Comparison of ENCODE assay signal across 14 cellular contexts in the genomic region with DNA sequence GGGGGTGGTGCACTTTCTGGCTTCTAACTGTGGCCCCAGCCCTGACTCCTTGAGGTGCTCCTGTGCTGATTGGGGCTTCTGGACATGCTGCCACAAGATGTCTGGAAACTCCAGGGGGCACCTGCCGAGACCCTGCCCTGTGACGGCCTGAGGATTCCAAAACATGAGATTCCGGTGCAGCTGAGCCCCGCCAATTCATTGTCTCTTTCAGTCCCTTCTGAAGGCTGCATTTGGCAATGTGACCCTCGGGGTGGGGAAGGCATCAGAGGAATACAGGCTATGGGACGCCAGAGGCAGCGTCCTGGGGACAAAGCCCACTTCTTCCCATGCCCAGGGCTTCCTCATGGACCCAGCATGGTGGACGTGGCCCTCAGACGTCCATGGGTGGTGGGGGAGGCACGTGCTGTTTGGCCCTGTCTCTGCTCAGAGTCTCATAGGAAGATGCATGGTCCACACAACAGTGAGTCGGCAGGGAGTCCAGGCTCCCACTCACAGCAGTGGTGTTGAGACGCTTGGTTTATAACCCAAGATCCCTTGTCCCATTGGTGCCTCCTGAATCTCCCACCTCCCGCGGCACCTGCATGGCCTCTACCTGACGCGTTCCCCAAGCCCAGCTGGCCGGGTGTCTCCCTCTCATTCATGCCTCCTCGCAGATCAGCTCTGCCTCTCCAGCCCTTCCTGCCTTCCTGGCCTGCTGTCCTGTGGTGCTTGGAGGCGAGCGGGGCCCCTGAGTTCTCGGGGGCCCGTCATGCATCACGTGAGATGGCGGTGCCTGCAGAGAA.
"Had no signal": no experiment of that assay in that cellular context is flagged by ENCODE, and none has a peak within 500 bp of the region (broad histone marks: within the 10 kb centered on the region; RNA-seq: fewer than 3 reads in every experiment).

No MANE protein-coding gene starts in this region.

- H3K4me2 ChIP-seq: smooth muscle cell had no signal

- H3K27me3 Mint-ChIP-seq: natural killer cell treated with Interleukin-12 subunit alpha and Interleukin-12 subunit beta and Interleukin-15 and Interleukin-18, amount 100 ng/mL, for 72 hours had no signal

- H3K4me3 ChIP-seq: adrenal gland, body of pancreas, smooth muscle cell had no signal

- H3K36me3 ChIP-seq: adrenal gland had no signal

- H3K27ac Mint-ChIP-seq: activated CD4-positive, alpha-beta T cell treated with anti-CD3 and anti-CD28 coated beads, Interleukin-2, amount 10 ng/mL, durations not matched to agents 7 days and 5 days; activated T-helper 17 cell treated with anti-CD3 and anti-CD28 coated beads, Interleukin-2, amount 50 U/mL, for 72 hours; natural killer cell treated with Interleukin-12 subunit alpha and Interleukin-12 subunit beta and Interleukin-15 and Interleukin-18, amount 100 ng/mL, for 72 hours; stimulated activated memory B cell treated with anti-CD40 and anti-IgM and Interleukin-4, amounts not matched to agents 10 μg/mL and 1 μg/mL and 100 μg/mL, for 72 hours; type B pancreatic cell had no signal

- H3K27ac ChIP-seq: adrenal gland had no signal

- DNase-seq: activated CD4-positive, alpha-beta T cell treated with anti-CD3 and anti-CD28 coated beads, Interleukin-2, amount 10 ng/mL, durations not matched to agents 7 days and 5 days; activated CD4-positive, CD25-positive, alpha-beta regulatory T cell; activated naive CD4-positive, alpha-beta T cell treated with anti-CD3 and anti-CD28 coated beads, Interleukin-2, amount 50 U/mL, for 16 hours; activated T-cell treated with anti-CD3 and anti-CD28 coated beads for 4 hours; adrenal gland; body of pancreas; cerebellar nuclear complex; left colon; T-helper 2 cell had no signal

- H3K27me3 ChIP-seq: adrenal gland, body of pancreas had no signal

- H3K9me3 ChIP-seq: adrenal gland, body of pancreas had no signal

- H3K4me1 Mint-ChIP-seq: activated CD4-positive, alpha-beta T cell treated with anti-CD3 and anti-CD28 coated beads, Interleukin-2, amount 10 ng/mL, durations not matched to agents 7 days and 5 days; activated T-helper 17 cell treated with anti-CD3 and anti-CD28 coated beads, Interleukin-2, amount 50 U/mL, for 72 hours; stimulated activated memory B cell treated with anti-CD40 and anti-IgM and Interleukin-4, amounts not matched to agents 10 μg/mL and 1 μg/mL and 100 μg/mL, for 72 hours had no signal

- H3K36me3 Mint-ChIP-seq: natural killer cell treated with Interleukin-12 subunit alpha and Interleukin-12 subunit beta and Interleukin-15 and Interleukin-18, amount 100 ng/mL, for 72 hours; stimulated activated memory B cell treated with anti-CD40 and anti-IgM and Interleukin-4, amounts not matched to agents 10 μg/mL and 1 μg/mL and 100 μg/mL, for 72 hours; type B pancreatic cell had no signal

- H3K9me3 Mint-ChIP-seq: activated CD4-positive, alpha-beta T cell treated with anti-CD3 and anti-CD28 coated beads, Interleukin-2, amount 10 ng/mL, durations not matched to agents 7 days and 5 days; activated T-helper 17 cell treated with anti-CD3 and anti-CD28 coated beads, Interleukin-2, amount 50 U/mL, for 72 hours; natural killer cell treated with Interleukin-12 subunit alpha and Interleukin-12 subunit beta and Interleukin-15 and Interleukin-18, amount 100 ng/mL, for 72 hours; stimulated activated memory B cell treated with anti-CD40 and anti-IgM and Interleukin-4, amounts not matched to agents 10 μg/mL and 1 μg/mL and 100 μg/mL, for 72 hours; type B pancreatic cell had no signal

- H3K4me1 ChIP-seq: adrenal gland had no signal

- H3K4me3 Mint-ChIP-seq: activated CD4-positive, alpha-beta T cell treated with anti-CD3 and anti-CD28 coated beads, Interleukin-2, amount 10 ng/mL, durations not matched to agents 7 days and 5 days; activated T-helper 17 cell treated with anti-CD3 and anti-CD28 coated beads, Interleukin-2, amount 50 U/mL, for 72 hours; natural killer cell treated with Interleukin-12 subunit alpha and Interleukin-12 subunit beta and Interleukin-15 and Interleukin-18, amount 100 ng/mL, for 72 hours; stimulated activated memory B cell treated with anti-CD40 and anti-IgM and Interleukin-4, amounts not matched to agents 10 μg/mL and 1 μg/mL and 100 μg/mL, for 72 hours; type B pancreatic cell had no signal
